9 cellular contexts compared by ENCODE assay signal in genomic region chr2:235106874-235107639, GRCh38.
A peak's percentile ranks its signal among the peaks of the same experiment; 100 is the strongest.
DNase-seq lines count a peak whose midpoint lies in the region; ATAC-seq, FAIRE-seq and TF ChIP-seq lines count a peak whose summit lies in the region.
"Had no signal": no experiment of that assay in that cellular context is flagged by ENCODE, and none has a peak within 500 bp of the region (broad histone marks: within the 10 kb centered on the region; RNA-seq: fewer than 3 reads in every experiment).

No MANE protein-coding gene starts in this region.

- H3K36me3 Mint-ChIP-seq in Caco-2 (ENCODE audit: insufficient read depth, unreplicated experiment), result no peaks in the 10 kb centered on the region

- DNase-seq in Caco-2, result peak; percentile 67 to 70
- DNase-seq in HCEC 1CT, result peak; percentile 73
- peak; percentile 87 for DNase-seq in NCI-H82 (lab: John Stamatoyannopoulos, UW)
- DNase-seq in choroid plexus epithelial cell (ENCODE audit: low read depth), result peak; percentile 86
- peak; percentile 79 for DNase-seq in HepG2 (ENCODE audit: low spot score)
- peak; percentile 83 for DNase-seq in urothelium cell line (ENCODE audit: low spot score)

- ATAC-seq in HepG2 (peak; percentile 88), HG02642 (IDR thresholded peaks at IDR 0.05; ENCODE audit: poor library complexity, unreplicated experiment) (no peak), GM21825 (IDR thresholded peaks at IDR 0.05; ENCODE audit: unreplicated experiment) (no peak)

- no peak overlapping the region for H2AFZ ChIP-seq in HepG2 (ENCODE audit: low read length)
- H2AFZ ChIP-seq: parathyroid adenoma had no signal

- intact Hi-C loops in Caco-2 (cut with micrococcal nuclease; ENCODE audit: unreplicated experiment) (loop anchor here (1.0 to 5.0 kb wide), 3 partner anchors 100 to 557 kb away; no protein-coding TSS in a partner anchor), HepG2 (cut with micrococcal nuclease; ENCODE audit: unreplicated experiment) (loop anchor here (1.0 to 2.0 kb wide), 4 partner anchors 102 to 562 kb away; no protein-coding TSS in a partner anchor)

- H3K9me3 Mint-ChIP-seq in Caco-2 (ENCODE audit: unreplicated experiment), result no peaks in the 10 kb centered on the region

- CTCF ChIA-PET in Caco-2 (lab: Charles Lee) (interaction anchor here (0.6 to 1.4 kb wide), 10 partner anchors 9 to 562 kb away, joined by 3 to 8 read pairs (median 4); no protein-coding TSS in a partner anchor), HepG2 (lab: Yijun Ruan, JAX; ENCODE audit: low intra/inter-chr PET ratio, low total read pairs) (interaction anchor here (1.5 to 1.6 kb wide), 2 partner anchors 130 to 556 kb away, joined by 3 to 20 read pairs; no protein-coding TSS in a partner anchor)

- H3K4me2 ChIP-seq in HepG2 (ENCODE audit: low read depth, low read length), result peak overlapping the region; percentile 5

- H3K4me3 ChIP-seq in Caco-2 (ENCODE audit: low read depth, low read length) (no peak overlapping the region), choroid plexus epithelial cell (ENCODE audit: low read depth, low read length) (no peak overlapping the region), HepG2 (replicated peaks in 1 of 3; ENCODE audit: insufficient read depth in 1 of 3, low read depth in 2 of 3, low read length in 3 of 3) (no peak overlapping the region)

- H3K4me1 Mint-ChIP-seq in Caco-2 (ENCODE audit: low read depth, unreplicated experiment), result no peaks in the 10 kb centered on the region

- POLR2A ChIA-PET in Caco-2 (lab: Charles Lee), result no interaction called here
- POLR2A ChIA-PET in HepG2 (lab: Yijun Ruan, JAX), result interaction anchor here (1.0 kb wide), 2 partner anchors 226 to 418 kb away, joined by 4 to 6 read pairs; no protein-coding TSS in a partner anchor

- no TSS peak for BruUV-seq in Caco-2 (replicated peaks; lab: Mats Ljungman, UMichigan)
- BruUV-seq in HepG2 (replicated peaks; lab: Mats Ljungman, UMichigan), result no TSS peak

- H4K20me1 ChIP-seq in HepG2 (ENCODE audit: insufficient read depth, low read length), result no peaks in the 10 kb centered on the region

- no peaks in the 10 kb centered on the region for H3K27me3 Mint-ChIP-seq in Caco-2 (ENCODE audit: insufficient read depth, unreplicated experiment)

- FAIRE-seq in HepG2 (lab: Jason Lieb, UNC), result peak; percentile 85
- FAIRE-seq in urothelium cell line (lab: Jason Lieb, UNC), result no peak

- H3K9me3 ChIP-seq in Caco-2, result no peaks in the 10 kb centered on the region
- no peaks in the 10 kb centered on the region for H3K9me3 ChIP-seq in HepG2 (ENCODE audit: low read length)

- H3K27me3 ChIP-seq in Caco-2 (replicated peaks; ENCODE audit: control insufficient read depth, insufficient read depth, low read length) (no peaks in the 10 kb centered on the region), HepG2 (ENCODE audit: control insufficient read depth in 1 of 2, insufficient read depth in 2 of 2, low read length in 2 of 2) (peaks cover 7 to 39% of the 10 kb centered on the region in 2 experiments)

- TF ChIP-seq CTCF in Caco-2 (IDR thresholded peaks at IDR 0.05; ENCODE audit: insufficient read depth in 1 of 2, low read depth in 1 of 2, low read length in 1 of 2, severe bottlenecking in 1 of 2, unreplicated experiment in 1 of 2) (peak; percentile 45 to 77), choroid plexus epithelial cell (conservative IDR thresholded peaks at IDR 0.05; ENCODE audit: low read depth, low read length) (peak; percentile 94), HepG2 (CRISPR knock-in tag; IDR thresholded peaks at IDR 0.05) (peak; percentile 95)

- TF ChIP-seq EP300 in HepG2 (IDR thresholded peaks at IDR 0.05; ENCODE audit: low read depth in 2 of 2, low read length in 2 of 2) (no peak), HepG2 (CRISPR knock-in tag; IDR thresholded peaks at IDR 0.05; ENCODE audit: borderline replicate concordance) (no peak; the same call in 1 of the 2 replicates)

- TF ChIP-seq POLR2A in HepG2 (IDR thresholded peaks at IDR 0.05; ENCODE audit: insufficient read depth in 1 of 2, low read depth in 2 of 2, low read length in 2 of 2), result no peak

- H3K4me3 Mint-ChIP-seq in Caco-2 (ENCODE audit: unreplicated experiment), result no peak overlapping the region

- in situ Hi-C loops in HepG2 (cut with HindIII; ENCODE audit: extremely low pct_ligation_motif_present, low pct_unique_long_range_greater_than_20kb), result loop anchor here (5.0 to 25.0 kb wide), 2 partner anchors 560 to 1120 kb away; no protein-coding TSS in a partner anchor

- H3K79me2 ChIP-seq in HepG2 (ENCODE audit: insufficient read depth, low read length), result no peaks in the 10 kb centered on the region
- H3K79me2 ChIP-seq: parathyroid adenoma had no signal

- WGBS in HepG2 (ENCODE audit: low lambda C conversion rate), result 43% methylated on average over 10 of the region's 10 CpGs

- no peak overlapping the region for H3K27ac Mint-ChIP-seq in Caco-2 (ENCODE audit: unreplicated experiment)

- TF ChIP-seq RAD21 in HepG2 (CRISPR knock-in tag; IDR thresholded peaks at IDR 0.05), result peak; percentile 88

- no peak overlapping the region for H3K27ac ChIP-seq in HepG2 (ENCODE audit: extremely low read length, insufficient read depth, low read length)
- H3K27ac ChIP-seq: parathyroid adenoma had no signal

- no peak overlapping the region for H3K9ac ChIP-seq in HepG2 (ENCODE audit: insufficient read depth, low read depth, low read length)
- H3K9ac ChIP-seq: parathyroid adenoma had no signal

- H3K4me1 ChIP-seq in Caco-2 (no peaks in the 10 kb centered on the region), HepG2 (ENCODE audit: insufficient read depth, low read length) (peaks cover 30% of the 10 kb centered on the region)
- H3K4me1 ChIP-seq: parathyroid adenoma had no signal

- H3K36me3 ChIP-seq in Caco-2 (ENCODE audit: control insufficient read depth, insufficient read depth, low read length) (no peaks in the 10 kb centered on the region), HepG2 (replicated peaks in 1 of 2; ENCODE audit: control insufficient read depth in 1 of 2, insufficient read depth in 2 of 2, low read length in 2 of 2) (no peaks in the 10 kb centered on the region)

TF ChIP-seq in HepG2, 621 proteins besides CTCF, POLR2A, EP300 and RAD21 (continues in another document):
- TF ChIP-seq MIXL1 (CRISPR knock-in tag; IDR thresholded peaks at IDR 0.05) (peak; percentile 72; the same call in 1 of the 2 replicates), RARA (CRISPR knock-in tag; IDR thresholded peaks at IDR 0.05) (peak; percentile 38), ETV6 (CRISPR knock-in tag; conservative IDR thresholded peaks at IDR 0.05) (no peak), ZNF574 (CRISPR knock-in tag; IDR thresholded peaks at IDR 0.05) (0 out of 2 replicates have a peak, but pooled peaks have one; percentile 44), ZBTB42 (CRISPR knock-in tag; IDR thresholded peaks at IDR 0.05) (0 out of 2 replicates have a peak, but pooled peaks have one; percentile 40)
- TF ChIP-seq, protein P1, sequence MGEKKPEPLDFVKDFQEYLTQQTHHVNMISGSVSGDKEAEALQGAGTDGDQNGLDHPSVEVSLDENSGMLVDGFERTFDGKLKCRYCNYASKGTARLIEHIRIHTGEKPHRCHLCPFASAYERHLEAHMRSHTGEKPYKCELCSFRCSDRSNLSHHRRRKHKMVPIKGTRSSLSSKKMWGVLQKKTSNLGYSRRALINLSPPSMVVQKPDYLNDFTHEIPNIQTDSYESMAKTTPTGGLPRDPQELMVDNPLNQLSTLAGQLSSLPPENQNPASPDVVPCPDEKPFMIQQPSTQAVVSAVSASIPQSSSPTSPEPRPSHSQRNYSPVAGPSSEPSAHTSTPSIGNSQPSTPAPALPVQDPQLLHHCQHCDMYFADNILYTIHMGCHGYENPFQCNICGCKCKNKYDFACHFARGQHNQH (CRISPR knock-in tag; IDR thresholded peaks at IDR 0.05), result peak; percentile 48; the same call in 1 of the 2 replicates
- TF ChIP-seq, protein P2, sequence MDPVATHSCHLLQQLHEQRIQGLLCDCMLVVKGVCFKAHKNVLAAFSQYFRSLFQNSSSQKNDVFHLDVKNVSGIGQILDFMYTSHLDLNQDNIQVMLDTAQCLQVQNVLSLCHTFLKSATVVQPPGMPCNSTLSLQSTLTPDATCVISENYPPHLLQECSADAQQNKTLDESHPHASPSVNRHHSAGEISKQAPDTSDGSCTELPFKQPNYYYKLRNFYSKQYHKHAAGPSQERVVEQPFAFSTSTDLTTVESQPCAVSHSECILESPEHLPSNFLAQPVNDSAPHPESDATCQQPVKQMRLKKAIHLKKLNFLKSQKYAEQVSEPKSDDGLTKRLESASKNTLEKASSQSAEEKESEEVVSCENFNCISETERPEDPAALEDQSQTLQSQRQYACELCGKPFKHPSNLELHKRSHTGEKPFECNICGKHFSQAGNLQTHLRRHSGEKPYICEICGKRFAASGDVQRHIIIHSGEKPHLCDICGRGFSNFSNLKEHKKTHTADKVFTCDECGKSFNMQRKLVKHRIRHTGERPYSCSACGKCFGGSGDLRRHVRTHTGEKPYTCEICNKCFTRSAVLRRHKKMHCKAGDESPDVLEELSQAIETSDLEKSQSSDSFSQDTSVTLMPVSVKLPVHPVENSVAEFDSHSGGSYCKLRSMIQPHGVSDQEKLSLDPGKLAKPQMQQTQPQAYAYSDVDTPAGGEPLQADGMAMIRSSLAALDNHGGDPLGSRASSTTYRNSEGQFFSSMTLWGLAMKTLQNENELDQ (CRISPR knock-in tag; IDR thresholded peaks at IDR 0.05; ENCODE audit: borderline replicate concordance), result peak; percentile 59; the same call in 1 of the 2 replicates
